Comparison of ENCODE assay signal across 17 cellular contexts in genomic region chr11:67282155-67282875, GRCh38. TPM values are rescaled to one million over a fixed set of nuclear protein-coding genes. Genes with fewer than 3 reads are reported as not detected.
DNase-seq lines count a peak whose midpoint lies in the region; ATAC-seq and TF ChIP-seq lines count a peak whose summit lies in the region.
"Had no signal": no experiment of that assay in that cellular context is flagged by ENCODE, and none has a peak within 500 bp of the region (broad histone marks: within the 10 kb centered on the region; RNA-seq: fewer than 3 reads in every experiment).

No MANE protein-coding gene starts in this region.

- no peaks in the 10 kb centered on the region for H3K9me3 Mint-ChIP-seq in naive thymus-derived CD4-positive, alpha-beta T cell

- H3K79me2 ChIP-seq in DND-41 (ENCODE audit: insufficient read depth, low read length): peaks cover 62% of the 10 kb centered on the region
- H3K79me2 ChIP-seq: parathyroid adenoma had no signal

- H3K27ac Mint-ChIP-seq in naive thymus-derived CD4-positive, alpha-beta T cell: peak overlapping the region; percentile 48 to 100 (median 81)

- H3K4me1 Mint-ChIP-seq in naive thymus-derived CD4-positive, alpha-beta T cell: peaks cover 26 to 71% (median 46%) of the 10 kb centered on the region in 7 donors

- H3K4me1 ChIP-seq in BLaER1 (peaks cover 97% of the 10 kb centered on the region), DND-41 (ENCODE audit: insufficient read depth, low read length) (peaks cover 49% of the 10 kb centered on the region), adrenal gland (replicated peaks in 1 of 2) (peaks cover 0 to 26% of the 10 kb centered on the region in 2 donors)
- H3K4me1 ChIP-seq in naive thymus-derived CD4-positive, alpha-beta T cell (ENCODE audit: control insufficient read depth in 2 of 2, insufficient read depth in 2 of 2, low read length in 2 of 2): peaks cover 49 to 60% of the 10 kb centered on the region in 2 donors
- H3K4me1 ChIP-seq: HAP-1, parathyroid adenoma had no signal

- CTCF ChIA-PET in naive thymus-derived CD4-positive, alpha-beta T cell (lab: Charles Lee): interaction anchor here (0.6 to 0.9 kb wide), 3 partner anchors 20 to 202 kb away, joined by 3 read pairs; partner anchors contain the start of gene POLD4

- H3K36me3 ChIP-seq in BLaER1 (peaks cover 97% of the 10 kb centered on the region), DND-41 (ENCODE audit: insufficient read depth, low read length) (peaks cover 97% of the 10 kb centered on the region), adrenal gland (replicated peaks in 1 of 2) (peaks cover 0 to 82% of the 10 kb centered on the region in 2 donors)
- H3K36me3 ChIP-seq in naive thymus-derived CD4-positive, alpha-beta T cell (ENCODE audit: control insufficient read depth in 2 of 3, insufficient read depth in 3 of 3, low read length in 3 of 3): peaks cover 47 to 79% (median 58%) of the 10 kb centered on the region in 3 experiments

- H3K9me3 ChIP-seq in BLaER1 (no peaks in the 10 kb centered on the region), DND-41 (ENCODE audit: insufficient read depth, low read length, severe bottlenecking) (no peaks in the 10 kb centered on the region), adrenal gland (replicated peaks in 1 of 3) (no peaks in the 10 kb centered on the region)
- H3K9me3 ChIP-seq in naive thymus-derived CD4-positive, alpha-beta T cell (ENCODE audit: control insufficient read depth in 2 of 3, low read length in 3 of 3): no peaks in the 10 kb centered on the region
- H3K9me3 ChIP-seq: breast epithelium, HAP-1 had no signal

- H3K27me3 Mint-ChIP-seq in naive thymus-derived CD4-positive, alpha-beta T cell: no peaks in the 10 kb centered on the region

- H3K27me3 ChIP-seq in BLaER1 (no peaks in the 10 kb centered on the region), DND-41 (ENCODE audit: insufficient read depth, low read length, poor library complexity) (no peaks in the 10 kb centered on the region), adrenal gland (no peaks in the 10 kb centered on the region)
- H3K27me3 ChIP-seq in naive thymus-derived CD4-positive, alpha-beta T cell (ENCODE audit: control insufficient read depth in 2 of 2, insufficient read depth in 2 of 2, low read length in 2 of 2): no peaks in the 10 kb centered on the region
- H3K27me3 ChIP-seq: breast epithelium had no signal

- POLR2A ChIA-PET in naive thymus-derived CD4-positive, alpha-beta T cell (lab: Charles Lee): interaction anchor here (1.0 to 21.3 kb wide), 5 partner anchors 9 to 157 kb away, joined by 3 to 729 read pairs (median 4); partner anchors contain the start of gene GRK2

- WGBS in adrenal gland, 4 donors: 82 to 90% (median 85%) methylated on average over 4 to 20 of the region's 20 CpGs

- H3K9ac ChIP-seq in BLaER1 (peak overlapping the region; percentile 100), DND-41 (ENCODE audit: low read depth, low read length) (no peak overlapping the region)
- H3K9ac ChIP-seq: parathyroid adenoma had no signal

- peak overlapping the region; percentile 100 for H3K27ac ChIP-seq in BLaER1
- peak overlapping the region; percentile 46; the same call in 1 of the 2 replicates for H3K27ac ChIP-seq in DND-41 (ENCODE audit: low read length)
- H3K27ac ChIP-seq in adrenal gland: peak overlapping the region in 3 of 5 donors; percentile 5 to 77 (median 28)
- H3K27ac ChIP-seq in naive thymus-derived CD4-positive, alpha-beta T cell (ENCODE audit: low read depth, low read length): peak overlapping the region; percentile 93
- H3K27ac ChIP-seq: parathyroid adenoma had no signal

- peak overlapping the region in 2 of 10 donors; percentile 35 to 41 for H3K4me3 Mint-ChIP-seq in naive thymus-derived CD4-positive, alpha-beta T cell

- DNase-seq in DND-41 (no peak), adrenal gland (peak in 1 of 7 donors; percentile 9), AG08396 (ENCODE audit: low spot score) (no peak), SHP77 treated with DMSO at 0.1 percent for 48 hours (lab: John Stamatoyannopoulos, UW) (no peak)
- DNase-seq in naive thymus-derived CD4-positive, alpha-beta T cell: no peak
- DNase-seq: activated T-cell treated with anti-CD3 and anti-CD28 coated beads, Interleukin-2, amount 50 U/mL, for 48 hours; GF-D8; hippocampal formation; mammary epithelial cell; NCI-H1092 treated with DMSO at 0.1 percent for 48 hours; NCI-H446 treated with DMSO at 0.1 percent for 48 hours; stimulated activated CD4-positive, alpha-beta T cell treated with anti-CD3 and anti-CD28 coated beads, Interleukin-4, amount 100 ng/mL, for 4 hours had no signal

- H3K4me3 ChIP-seq in BLaER1 (peak overlapping the region; percentile 31; the same call in 1 of the 2 replicates), DND-41 (ENCODE audit: low read depth in 1 of 2, low read length in 2 of 2) (no peak overlapping the region), adrenal gland (no peak overlapping the region)
- no peak overlapping the region for H3K4me3 ChIP-seq in naive thymus-derived CD4-positive, alpha-beta T cell (ENCODE audit: low read length)
- H3K4me3 ChIP-seq: breast epithelium, HAP-1 had no signal

- H3K4me2 ChIP-seq in BLaER1 (peak overlapping the region; percentile 99), DND-41 (ENCODE audit: insufficient read depth, low read length) (no peak overlapping the region)

- no peak overlapping the region for H2AFZ ChIP-seq in DND-41 (ENCODE audit: low read depth, low read length)
- H2AFZ ChIP-seq: parathyroid adenoma had no signal

- no peak for ATAC-seq in DND-41 (ENCODE audit: insufficient read depth, low read depth)
- no peak for ATAC-seq in naive thymus-derived CD4-positive, alpha-beta T cell
- ATAC-seq in HG02763 (IDR thresholded peaks at IDR 0.05; ENCODE audit: unreplicated experiment): no peak

- TF ChIP-seq CTCF in DND-41 (IDR thresholded peaks at IDR 0.05; ENCODE audit: borderline replicate concordance, extremely low read depth, low read length, poor library complexity, severe bottlenecking) (no peak), adrenal gland (IDR thresholded peaks at IDR 0.05) (no peak)

- TF ChIP-seq POLR2A in adrenal gland (IDR thresholded peaks at IDR 0.05): no peak

- H3K36me3 Mint-ChIP-seq in naive thymus-derived CD4-positive, alpha-beta T cell: peaks cover 3 to 27% (median 8%) of the 10 kb centered on the region in 5 donors

- H4K20me1 ChIP-seq in BLaER1 (no peaks in the 10 kb centered on the region), DND-41 (ENCODE audit: insufficient read depth, low read length) (0 out of 2 replicates have a peak, but pooled peaks cover 6% of the 10 kb centered on the region)

- intact Hi-C loops in adrenal gland (cut with DNase I): no loop called here
- intact Hi-C loops in naive thymus-derived CD4-positive, alpha-beta T cell (cut with micrococcal nuclease): no loop called here

RNA-seq across cellular contexts. Expression of gene ANKRD13D, which starts 6.8 kb away (rescaled TPM):
- 10 to 100 TPM in 7 of 8 donors, 1 to 10 TPM in 1; 9.2 to 52.9 (median 40.4) TPM for total RNA-seq in adrenal gland
- polyA plus RNA-seq in adrenal gland: 100 to 1,000 TPM in 1 of 3 donors, 10 to 100 TPM in 1, 1 to 10 TPM in 1; 8.7 to 205 (median 99.8) TPM
- total RNA-seq in naive thymus-derived CD4-positive, alpha-beta T cell: 100 to 1,000 TPM; 161 to 286 (median 191) TPM
- 10 to 100 TPM in 1 of 2 donors, 1 to 10 TPM in 1; 6.3 to 19.5 TPM for polyA plus RNA-seq in naive thymus-derived CD4-positive, alpha-beta T cell

RNA-seq across cellular contexts. Expression of gene GRK2, which starts 16.0 kb away (rescaled TPM):
- total RNA-seq in adrenal gland: 10 to 100 TPM; 43.4 to 73.7 (median 59.6) TPM
- 100 to 1,000 TPM in 1 of 3 donors, 10 to 100 TPM in 2; 26.4 to 159 (median 71.3) TPM for polyA plus RNA-seq in adrenal gland
- total RNA-seq in naive thymus-derived CD4-positive, alpha-beta T cell: 100 to 1,000 TPM; 305 to 399 (median 322) TPM
- 10 to 100 TPM; 18.5 to 38.0 TPM for polyA plus RNA-seq in naive thymus-derived CD4-positive, alpha-beta T cell

RNA-seq across cellular contexts. Expression of gene SSH3, which starts 21.0 kb away (rescaled TPM):
- total RNA-seq in adrenal gland: 10 to 100 TPM; 10.8 to 31.2 (median 25.7) TPM
- 10 to 100 TPM in 2 of 3 donors, 1 to 10 TPM in 1; 4.2 to 35.2 (median 21.8) TPM for polyA plus RNA-seq in adrenal gland
- 10 to 100 TPM in 4 of 5 experiments, 1 to 10 TPM in 1; 8.8 to 23.8 (median 15.0) TPM for total RNA-seq in naive thymus-derived CD4-positive, alpha-beta T cell
- polyA plus RNA-seq in naive thymus-derived CD4-positive, alpha-beta T cell: 1 to 10 TPM; 1.1 to 4.9 TPM

Comparison
In these comparisons a context has a peak if more than half of its experiments do, and no peak if none do; other contexts are left out.
1. H3K27ac ChIP-seq: peak in every context shown above with its lines; median percentile 100 in BLaER1; 93 in naive thymus-derived CD4-positive, alpha-beta T cell; 46 in DND-41; 28 in adrenal gland.
2. RNA of gene GRK2, which starts 16.0 kb away (total RNA-seq): 305 to 399 TPM in naive thymus-derived CD4-positive, alpha-beta T cell; 43.4 to 73.7 TPM in adrenal gland; every median in the first group is over 4 times any median in the second.